Comparison of ENCODE assay signal across 15 cellular contexts in the genomic region with DNA sequence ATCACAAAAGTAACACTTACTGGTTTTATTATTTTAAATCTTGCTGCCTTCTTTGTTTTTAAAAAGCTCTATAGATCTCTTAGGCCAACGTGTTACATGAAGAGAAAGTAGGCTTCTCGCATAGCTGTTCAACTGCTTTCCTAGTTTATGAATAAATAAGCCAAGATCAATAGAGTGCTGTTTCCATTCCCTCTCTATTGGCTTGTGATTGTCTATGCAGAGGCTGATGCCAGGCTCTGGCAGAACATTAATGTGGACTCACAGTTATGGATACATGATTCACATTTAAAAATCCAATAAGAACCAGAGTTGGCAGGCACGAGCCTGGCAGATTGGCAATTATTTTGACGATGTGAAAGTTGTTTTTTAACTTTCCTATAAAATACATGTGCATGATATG.
DNase-seq lines count a peak whose midpoint lies in the region; ATAC-seq and TF ChIP-seq lines count a peak whose summit lies in the region.
"Had no signal": no experiment of that assay in that cellular context is flagged by ENCODE, and none has a peak within 500 bp of the region (broad histone marks: within the 10 kb centered on the region; RNA-seq: fewer than 3 reads in every experiment).

No MANE protein-coding gene starts in this region.

- no peak overlapping the region for H2BK120ac ChIP-seq in trophoblast cell (ENCODE audit: insufficient read depth, low read length, poor library complexity)

- no peak overlapping the region for H3K9ac ChIP-seq in trophoblast cell (ENCODE audit: low read length)
- H3K9ac ChIP-seq: BLaER1 treated with 17β-estradiol and CSF1 and Interleukin-3, amounts not matched to agents 10 nM and 100 nM; GM23248 had no signal

- H3K9me3 ChIP-seq in right lobe of liver (no peaks in the 10 kb centered on the region), tibial artery (no peaks in the 10 kb centered on the region), trophoblast cell (ENCODE audit: insufficient read depth, low read depth, low read length) (no peaks in the 10 kb centered on the region)

- no peak overlapping the region for H2BK12ac ChIP-seq in trophoblast cell (ENCODE audit: low read length)

- TF ChIP-seq POLR2A in right lobe of liver (IDR thresholded peaks at IDR 0.05), result peak; percentile 59

- peaks cover 0 to 26% (median 12%) of the 10 kb centered on the region in 4 donors for H3K4me1 ChIP-seq in right lobe of liver
- peaks cover 0 to 47% (median 4%) of the 10 kb centered on the region in 4 donors for H3K4me1 ChIP-seq in tibial artery
- H3K4me1 ChIP-seq in trophoblast cell (ENCODE audit: control insufficient read depth in 1 of 2, insufficient read depth in 2 of 2, low read length in 2 of 2), result no peaks in the 10 kb centered on the region
- H3K4me1 ChIP-seq: BLaER1 treated with 17β-estradiol and CSF1 and Interleukin-3, amounts not matched to agents 10 nM and 100 nM had no signal

- intact Hi-C loops in right lobe of liver (cut with DNase I), result no loop called here
- intact Hi-C loops in tibial artery (cut with DNase I; ENCODE audit: low total_unique reads), result no loop called here

- H3K27me3 ChIP-seq in right lobe of liver (no peaks in the 10 kb centered on the region), tibial artery (no peaks in the 10 kb centered on the region), trophoblast cell (ENCODE audit: insufficient read depth, low read length) (no peaks in the 10 kb centered on the region)
- H3K27me3 ChIP-seq: BLaER1 treated with 17β-estradiol and CSF1 and Interleukin-3, amounts not matched to agents 10 nM and 100 nM had no signal

- H2AK5ac ChIP-seq in trophoblast cell (ENCODE audit: low read length), result no peak overlapping the region

- TF ChIP-seq CTCF in right lobe of liver (IDR thresholded peaks at IDR 0.05) (no peak), tibial artery (IDR thresholded peaks at IDR 0.05) (no peak)

- H3K23ac ChIP-seq in trophoblast cell (ENCODE audit: low read length), result no peak overlapping the region

- no peak overlapping the region for H3K4ac ChIP-seq in trophoblast cell (ENCODE audit: low read depth, low read length)

- H4K12ac ChIP-seq in trophoblast cell (ENCODE audit: low read depth, low read length), result no peak overlapping the region

- H4K91ac ChIP-seq in trophoblast cell (ENCODE audit: low read depth, low read length), result no peak overlapping the region

- H3K4me3 ChIP-seq in right lobe of liver, result peak overlapping the region in 2 of 3 donors; percentile 39 to 43
- no peak overlapping the region for H3K4me3 ChIP-seq in tibial artery
- H3K4me3 ChIP-seq in trophoblast cell (ENCODE audit: low read depth, low read length), result no peak overlapping the region
- H3K4me3 ChIP-seq: BLaER1 treated with 17β-estradiol and CSF1 and Interleukin-3, amounts not matched to agents 10 nM and 100 nM; GM23248 had no signal

- H3K27ac ChIP-seq in right lobe of liver, result peak overlapping the region; percentile 14 to 91 (median 54)
- H3K27ac ChIP-seq in tibial artery, result peak overlapping the region; percentile 13 to 60
- no peak overlapping the region for H3K27ac ChIP-seq in trophoblast cell (ENCODE audit: low read depth, low read length)
- H3K27ac ChIP-seq: BLaER1 treated with 17β-estradiol and CSF1 and Interleukin-3, amounts not matched to agents 10 nM and 100 nM; GM23248 had no signal

- no peak overlapping the region for H3K14ac ChIP-seq in trophoblast cell (ENCODE audit: low read length)

- no peak overlapping the region for H2AFZ ChIP-seq in trophoblast cell (ENCODE audit: insufficient read depth, low read length, poor library complexity)
- H2AFZ ChIP-seq: GM23248 had no signal

- ATAC-seq in right lobe of liver, result peak; percentile 94 to 96 (median 96)
- no peak for ATAC-seq in GM18498 (IDR thresholded peaks at IDR 0.05; ENCODE audit: unreplicated experiment)
- ATAC-seq: CD8-positive, alpha-beta T cell had no signal

- no peaks in the 10 kb centered on the region for H3K79me2 ChIP-seq in trophoblast cell (ENCODE audit: control insufficient read depth, insufficient read depth, low read length, poor library complexity)

- H3K36me3 ChIP-seq in right lobe of liver (no peaks in the 10 kb centered on the region), tibial artery (no peaks in the 10 kb centered on the region), trophoblast cell (ENCODE audit: control insufficient read depth in 1 of 2, insufficient read depth in 2 of 2, low read length in 2 of 2) (no peaks in the 10 kb centered on the region)
- H3K36me3 ChIP-seq: BLaER1 treated with 17β-estradiol and CSF1 and Interleukin-3, amounts not matched to agents 10 nM and 100 nM had no signal

- peaks cover 1% of the 10 kb centered on the region for H3K79me1 ChIP-seq in trophoblast cell (ENCODE audit: low read length)

- no peak overlapping the region for H3K4me2 ChIP-seq in trophoblast cell (ENCODE audit: low read length)
- H3K4me2 ChIP-seq: BLaER1 treated with 17β-estradiol and CSF1 and Interleukin-3, amounts not matched to agents 10 nM and 100 nM had no signal

- H2BK5ac ChIP-seq in trophoblast cell (ENCODE audit: low read depth, low read length, poor library complexity), result no peak overlapping the region

- H3K18ac ChIP-seq in trophoblast cell (ENCODE audit: low read length), result no peak overlapping the region

- DNase-seq in NCI-H2227 (lab: John Stamatoyannopoulos, UW; ENCODE audit: unreplicated experiment) (peak; percentile 13), NCI-H2227 treated with DMSO at 0.1 percent for 48 hours (lab: John Stamatoyannopoulos, UW) (no peak), dermis microvascular lymphatic vessel endothelial cell (ENCODE audit: low read depth in 2 of 2) (peak; percentile 29 to 45), right lobe of liver (peak in 2 of 3 donors; percentile 25 to 68), tibial artery (no peak), trophoblast cell (no peak), occipital lobe (lab: John Stamatoyannopoulos, UW) (no peak)
- DNase-seq: 8988T; Calu3; CD8-positive, alpha-beta T cell; DMS79 treated with DMSO at 0.1 percent for 48 hours; GM23248; HCEC 1CT had no signal

- 30% methylated on average over 4 of the region's 4 CpGs for WGBS in right lobe of liver (ENCODE audit: insufficient coverage, low coverage, low lambda C conversion rate, missing lambda C conversion rate)
- WGBS in trophoblast cell (ENCODE audit: extremely low coverage, insufficient coverage, insufficient read length), result no CpG with 5 or more reads among the region's 4 CpGs

- H4K8ac ChIP-seq in trophoblast cell (ENCODE audit: low read depth, low read length), result no peak overlapping the region

Comparison
In these comparisons a context has a peak if more than half of its experiments do, and no peak if none do; other contexts are left out.
1. DNase-seq: peak in NCI-H2227 (single experiment), dermis microvascular lymphatic vessel endothelial cell (2 of 2) and right lobe of liver (2 of 3); none in NCI-H2227 treated with DMSO at 0.1 percent for 48 hours (single experiment), tibial artery (0 of 2), trophoblast cell (0 of 2) and occipital lobe (single experiment).
2. H3K4me3 ChIP-seq: peak in right lobe of liver (2 of 3); none in tibial artery (0 of 2) and trophoblast cell (single experiment).